In genomic region chr10:43453266-43453831, GRCh38 we compare ENCODE assay signal across 9 cellular contexts. TPM values are rescaled to one million over a fixed set of nuclear protein-coding genes. Genes with fewer than 3 reads are reported as not detected.
A peak's percentile ranks its signal among the peaks of the same experiment; 100 is the strongest.
DNase-seq lines count a peak whose midpoint lies in the region; ATAC-seq and TF ChIP-seq lines count a peak whose summit lies in the region.
"Had no signal": no experiment of that assay in that cellular context is flagged by ENCODE, and none has a peak within 500 bp of the region (broad histone marks: within the 10 kb centered on the region; RNA-seq: fewer than 3 reads in every experiment).

No MANE protein-coding gene starts in this region.

- WGBS in esophagus, 2 donors, result 71 to 75% methylated on average over 4 of the region's 4 CpGs

- no peaks in the 10 kb centered on the region for H3K36me3 ChIP-seq in esophagus (ENCODE audit: control insufficient read depth in 2 of 2, insufficient read depth in 2 of 2, low read length in 1 of 2)

- H3K4me1 Mint-ChIP-seq in CD4-positive, alpha-beta T cell (ENCODE audit: low read depth), result peaks cover 59% of the 10 kb centered on the region

- peak overlapping the region; percentile 88 for H3K4me3 Mint-ChIP-seq in CD4-positive, alpha-beta T cell

- CTCF ChIA-PET in CD4-positive, alpha-beta T cell (lab: Charles Lee), result interaction anchor here (1.2 to 1.6 kb wide), 2 partner anchors 16 to 187 kb away, joined by 3 to 4 read pairs; partner anchors contain the start of gene ZNF487

- intact Hi-C loops in CD4-positive, alpha-beta T cell (cut with DNase I, micrococcal nuclease), result loop anchor here in 1 of 2 experiments (1.0 kb wide), 1 partner anchor 16 kb away; the partner anchor contains the start of gene ZNF487

- no peaks in the 10 kb centered on the region for H3K27me3 ChIP-seq in CD4-positive, alpha-beta T cell (ENCODE audit: control insufficient read depth, insufficient read depth, low read length)
- H3K27me3 ChIP-seq in esophagus (ENCODE audit: control insufficient read depth in 1 of 2, insufficient read depth in 2 of 2, low read length in 2 of 2), result no peaks in the 10 kb centered on the region

- H3K4me1 ChIP-seq in esophagus (ENCODE audit: control insufficient read depth in 2 of 2, insufficient read depth in 2 of 2, low read length in 1 of 2), result peaks cover 2 to 3% of the 10 kb centered on the region in 2 donors

- POLR2A ChIA-PET in CD4-positive, alpha-beta T cell (lab: Charles Lee), result interaction anchor here (1.6 to 3.2 kb wide), 5 partner anchors 17 to 315 kb away, joined by 7 to 23 read pairs (median 16); partner anchors contain the start of genes CSGALNACT2, HNRNPF and ZNF487

- peaks cover 3% of the 10 kb centered on the region for H3K36me3 Mint-ChIP-seq in CD4-positive, alpha-beta T cell (ENCODE audit: low read depth)

- H3K27me3 Mint-ChIP-seq in CD4-positive, alpha-beta T cell, result no peaks in the 10 kb centered on the region

- ATAC-seq in CD4-positive, alpha-beta T cell (ENCODE audit: poor library complexity), result no peak
- ATAC-seq in GM19351 (IDR thresholded peaks at IDR 0.05; ENCODE audit: unreplicated experiment), result peak; percentile 44
- no peak for ATAC-seq in GM21825 (IDR thresholded peaks at IDR 0.05; ENCODE audit: unreplicated experiment)
- ATAC-seq in GM18909 (IDR thresholded peaks at IDR 0.05; ENCODE audit: poor library complexity, unreplicated experiment), result no peak
- no peak for ATAC-seq in HG02623 (IDR thresholded peaks at IDR 0.05; ENCODE audit: unreplicated experiment)

- no peak for TF ChIP-seq CTCF in CD4-positive, alpha-beta T cell (IDR thresholded peaks at IDR 0.05)

- no peaks in the 10 kb centered on the region for H3K9me3 Mint-ChIP-seq in CD4-positive, alpha-beta T cell

- DNase-seq in CD4-positive, alpha-beta T cell, result no peak
- DNase-seq in Jurkat, Clone E6-1 (ENCODE audit: low read depth, low spot score), result peak; percentile 91
- DNase-seq in NCI-H524 (lab: John Stamatoyannopoulos, UW), result no peak
- DNase-seq: NCI-H187 treated with DMSO at 0.1 percent for 48 hours had no signal

- peak overlapping the region; percentile 64 for H3K27ac ChIP-seq in CD4-positive, alpha-beta T cell (ENCODE audit: low read depth, low read length)
- H3K27ac ChIP-seq in esophagus (ENCODE audit: low read depth in 2 of 2, low read length in 1 of 2), result peak overlapping the region; percentile 29 to 75

- no peaks in the 10 kb centered on the region for H3K9me3 ChIP-seq in CD4-positive, alpha-beta T cell (ENCODE audit: control insufficient read depth, low read length)
- no peaks in the 10 kb centered on the region for H3K9me3 ChIP-seq in esophagus (ENCODE audit: control insufficient read depth in 2 of 2, insufficient read depth in 1 of 2, low read depth in 1 of 2, low read length in 1 of 2)

- peak overlapping the region; percentile 22 for H3K4me3 ChIP-seq in Jurkat, Clone E6-1 (ENCODE audit: low read length)
- H3K4me3 ChIP-seq in esophagus (ENCODE audit: low read depth in 1 of 2, low read length in 2 of 2), result no peak overlapping the region

- H3K27ac Mint-ChIP-seq in CD4-positive, alpha-beta T cell, result peak overlapping the region; percentile 97

RNA-seq across cellular contexts. Expression of gene ZNF487, which starts 16.4 kb away (rescaled TPM):
- total RNA-seq in CD4-positive, alpha-beta T cell, result 1 to 10 TPM; 7.5 to 8.5 TPM
- 3.0 TPM for polyA plus RNA-seq in Jurkat, Clone E6-1 (2012; ENCODE audit: insufficient read depth, insufficient read length)
- 1 to 10 TPM; 2.7 to 3.7 TPM for polyA plus RNA-seq in esophagus

RNA-seq across cellular contexts. Expression of gene HNRNPF, which starts 44.4 kb away (rescaled TPM):
- total RNA-seq in CD4-positive, alpha-beta T cell, result 10 to 100 TPM; 86.5 to 87.9 TPM
- polyA plus RNA-seq in Jurkat, Clone E6-1 (2012; ENCODE audit: insufficient read depth, insufficient read length), result 315 TPM
- polyA plus RNA-seq in esophagus, result 100 to 1,000 TPM in 1 of 2 donors, 10 to 100 TPM in 1; 59.1 to 128 TPM
